ENCODE assay signal across 18 cellular contexts in genomic region chr5:133742370-133743036, GRCh38.
DNase-seq lines count a peak whose midpoint lies in the region; ATAC-seq, FAIRE-seq and TF ChIP-seq lines count a peak whose summit lies in the region.
"Had no signal": no experiment of that assay in that cellular context is flagged by ENCODE, and none has a peak within 500 bp of the region (broad histone marks: within the 10 kb centered on the region; RNA-seq: fewer than 3 reads in every experiment).

No MANE protein-coding gene starts in this region.

- no peak for TF ChIP-seq POLR2A in GM12878 (IDR thresholded peaks at IDR 0.05; ENCODE audit: low read depth, low read length)
- no peak for TF ChIP-seq POLR2A in gastrocnemius medialis (IDR thresholded peaks at IDR 0.05)

- peak overlapping the region; percentile 64 to 72 for H3K4me3 Mint-ChIP-seq in stimulated activated naive B cell treated with anti-CD40 and anti-IgM and Interleukin-4, amounts not matched to agents 10 μg/mL and 1 μg/mL and 100 μg/mL, for 72 hours
- H3K4me3 Mint-ChIP-seq: activated CD8-positive, alpha-beta T cell treated with anti-CD3 and anti-CD28 coated beads, Interleukin-2, amount 10 ng/mL, durations not matched to agents 7 days and 5 days; CD4-positive, alpha-beta T cell had no signal

- POLR2A ChIA-PET in GM12878 (lab: Charles Lee): interaction anchor here (1.0 kb wide), 1 partner anchor 127 kb away, joined by 3 read pairs; no protein-coding TSS in a partner anchor

- H2AFZ ChIP-seq in GM12878 (ENCODE audit: control insufficient read depth, low read depth, low read length): no peak overlapping the region

- peak; percentile 68 for FAIRE-seq in GM12878 (lab: Jason Lieb, UNC)
- FAIRE-seq: endometrium, frontal cortex had no signal

- H3K9me3 ChIP-seq in GM12878 (replicated peaks; ENCODE audit: control insufficient read depth, insufficient read depth, low read length): no peaks in the 10 kb centered on the region; the same call in 2 of the 3 replicates
- no peaks in the 10 kb centered on the region for H3K9me3 ChIP-seq in gastrocnemius medialis
- H3K9me3 ChIP-seq: thoracic aorta had no signal

- H3K4me1 ChIP-seq in GM12878 (ENCODE audit: control insufficient read depth, insufficient read depth, low read length): peaks cover 4% of the 10 kb centered on the region
- H3K4me1 ChIP-seq in gastrocnemius medialis: peaks cover 0 to 9% of the 10 kb centered on the region in 2 donors

- peak; percentile 68 to 69; a peak in 3 of 4 replicates for TF ChIP-seq EP300 in GM12878 (IDR thresholded peaks at IDR 0.05; ENCODE audit: borderline replicate concordance in 1 of 2, control insufficient read depth in 1 of 2, low read depth in 2 of 2, low read length in 2 of 2)

- WGBS in GM12878 (ENCODE audit: insufficient coverage, insufficient replicate concordance, low lambda C conversion rate, missing lambda C conversion rate): 9% methylated on average over 12 of the region's 12 CpGs

- no peak overlapping the region for H3K9ac ChIP-seq in GM12878 (ENCODE audit: control insufficient read depth, insufficient read depth, low read length)

- H3K79me2 ChIP-seq in GM12878 (ENCODE audit: control insufficient read depth, insufficient read depth, low read length): no peaks in the 10 kb centered on the region

- peak; percentile 63 for ATAC-seq in HG03025 (IDR thresholded peaks at IDR 0.05; ENCODE audit: low FRiP score, unreplicated experiment)
- peak; percentile 88 for ATAC-seq in GM12878
- ATAC-seq in stimulated activated naive B cell treated with anti-CD40 and anti-IgM and Interleukin-4, amounts not matched to agents 10 μg/mL and 1 μg/mL and 100 μg/mL, for 72 hours (replicated peaks): peak; percentile 85 to 87
- no peak for ATAC-seq in gastrocnemius medialis
- ATAC-seq: activated CD8-positive, alpha-beta T cell treated with anti-CD3 and anti-CD28 coated beads, Interleukin-2, amount 10 ng/mL, durations not matched to agents 7 days and 5 days; right cardiac atrium had no signal

- H3K27me3 ChIP-seq in GM12878 (replicated peaks in 1 of 2; ENCODE audit: control insufficient read depth in 2 of 2, insufficient read depth in 2 of 2, low read length in 1 of 2) (no peaks in the 10 kb centered on the region), gastrocnemius medialis (no peaks in the 10 kb centered on the region)

- H4K20me1 ChIP-seq in GM12878 (ENCODE audit: control insufficient read depth, insufficient read depth): no peaks in the 10 kb centered on the region

- no peaks in the 10 kb centered on the region for H3K36me3 Mint-ChIP-seq in stimulated activated naive B cell treated with anti-CD40 and anti-IgM and Interleukin-4, amounts not matched to agents 10 μg/mL and 1 μg/mL and 100 μg/mL, for 72 hours

- no peak for TF ChIP-seq RAD21 in GM12878 (IDR thresholded peaks at IDR 0.05; ENCODE audit: insufficient read depth, low read depth, low read length)

- SMC1A ChIA-PET in GM12878 (lab: Charles Lee; ENCODE audit: uncharacterized antibody, unreplicated experiment): interaction anchor here (0.6 to 4.0 kb wide), 11 partner anchors 12 to 638 kb away, joined by 3 to 38 read pairs (median 3); no protein-coding TSS in a partner anchor

- H3K27me3 Mint-ChIP-seq in stimulated activated naive B cell treated with anti-CD40 and anti-IgM and Interleukin-4, amounts not matched to agents 10 μg/mL and 1 μg/mL and 100 μg/mL, for 72 hours: no peaks in the 10 kb centered on the region

- CTCF ChIA-PET in GM12878 (lab: Yijun Ruan, JAX): interaction anchor here (0.7 to 5.8 kb wide), 8 partner anchors 13 to 202 kb away, joined by 3 to 42 read pairs (median 4); no protein-coding TSS in a partner anchor

- no peaks in the 10 kb centered on the region for H3K36me3 ChIP-seq in GM12878 (ENCODE audit: control insufficient read depth in 2 of 2, insufficient read depth in 2 of 2, low read length in 1 of 2)
- no peaks in the 10 kb centered on the region for H3K36me3 ChIP-seq in gastrocnemius medialis
- H3K36me3 ChIP-seq: thoracic aorta had no signal

- in situ Hi-C loops in GM12878 (cut with MboI) (no loop called here), gastrocnemius medialis (cut with MboI; ENCODE audit: low sequenced_read_pairs in 4 of 4) (no loop called here)

- H3K4me3 ChIP-seq in GM12878 (no peak overlapping the region), gastrocnemius medialis (no peak overlapping the region)
- H3K4me3 ChIP-seq: thoracic aorta had no signal

- intact Hi-C loops in GM12878 (cut with micrococcal nuclease; ENCODE audit: unreplicated experiment) (no loop called here), gastrocnemius medialis (cut with DNase I; ENCODE audit: low total_unique reads) (no loop called here)

- H3K4me1 Mint-ChIP-seq in stimulated activated naive B cell treated with anti-CD40 and anti-IgM and Interleukin-4, amounts not matched to agents 10 μg/mL and 1 μg/mL and 100 μg/mL, for 72 hours: peaks cover 27 to 42% of the 10 kb centered on the region in 2 donors

- H3K27ac Mint-ChIP-seq in stimulated activated naive B cell treated with anti-CD40 and anti-IgM and Interleukin-4, amounts not matched to agents 10 μg/mL and 1 μg/mL and 100 μg/mL, for 72 hours: peak overlapping the region; percentile 97
- H3K27ac Mint-ChIP-seq: activated CD8-positive, alpha-beta T cell treated with anti-CD3 and anti-CD28 coated beads, Interleukin-2, amount 10 ng/mL, durations not matched to agents 7 days and 5 days; CD4-positive, alpha-beta T cell had no signal

- no peak overlapping the region for H3K4me2 ChIP-seq in GM12878 (ENCODE audit: control insufficient read depth, insufficient read depth)

- peak; percentile 17 for DNase-seq in activated CD8-positive, alpha-beta memory T cell treated with anti-CD3 and anti-CD28 coated beads for 24 hours
- DNase-seq in activated CD8-positive, alpha-beta memory T cell treated with anti-CD3 and anti-CD28 coated beads, Interleukin-2, amount 50 U/mL, for 4 hours: no peak
- DNase-seq in GM12878 (ENCODE audit: low read depth, low spot score) (peak; percentile 28), gastrocnemius medialis (no peak), iPS-NIHi11 (ENCODE audit: low spot score) (no peak), T-helper 2 cell (no peak)
- DNase-seq in stimulated activated naive B cell treated with anti-CD40 and anti-IgM and Interleukin-4, amounts not matched to agents 10 μg/mL and 1 μg/mL and 100 μg/mL, for 72 hours: peak; percentile 69
- DNase-seq: activated CD8-positive, alpha-beta T cell treated with anti-CD3 and anti-CD28 coated beads, Interleukin-2, amount 10 ng/mL, durations not matched to agents 7 days and 5 days; NCI-H2029; NCI-H524 treated with DMSO at 0.1 percent for 48 hours; right cardiac atrium; stimulated activated CD4-positive, alpha-beta T cell treated with anti-CD3 and anti-CD28 coated beads, Interleukin-2, amount 100 ng/mL, for 24 hours had no signal

- no peaks in the 10 kb centered on the region for H3K9me3 Mint-ChIP-seq in stimulated activated naive B cell treated with anti-CD40 and anti-IgM and Interleukin-4, amounts not matched to agents 10 μg/mL and 1 μg/mL and 100 μg/mL, for 72 hours
- H3K9me3 Mint-ChIP-seq: CD4-positive, alpha-beta T cell had no signal

- H3K27ac ChIP-seq in GM12878 (ENCODE audit: control insufficient read depth, insufficient read depth) (no peak overlapping the region), gastrocnemius medialis (no peak overlapping the region)
- H3K27ac ChIP-seq: 22Rv1, thoracic aorta had no signal

- BruUV-seq in GM12878 (replicated peaks; lab: Mats Ljungman, UMichigan): no TSS peak

- RAD21 ChIA-PET in GM12878 (lab: Charles Lee; ENCODE audit: unreplicated experiment): interaction anchor here (0.9 to 3.0 kb wide), 6 partner anchors 11 to 254 kb away, joined by 3 to 11 read pairs (median 5); no protein-coding TSS in a partner anchor

- no peak for TF ChIP-seq CTCF in GM12878 (IDR thresholded peaks at IDR 0.05 in 2 of 3, conservative IDR thresholded peaks at IDR 0.05 in 1 of 3; ENCODE audit: control insufficient read depth in 2 of 3, extremely low read depth in 1 of 3, insufficient read depth in 1 of 3, low read depth in 3 of 3, low read length in 3 of 3)
- no peak for TF ChIP-seq CTCF in gastrocnemius medialis (IDR thresholded peaks at IDR 0.05 in 4 of 5, conservative IDR thresholded peaks at IDR 0.05 in 1 of 5)

TF ChIP-seq in GM12878, 131 proteins besides CTCF, POLR2A, EP300 and RAD21 (continues in another document):
- TF ChIP-seq DPF2 (IDR thresholded peaks at IDR 0.05): peak; percentile 90
- no peak for TF ChIP-seq ZNF207 (IDR thresholded peaks at IDR 0.05; ENCODE audit: borderline replicate concordance)
- TF ChIP-seq SREBF1 (IDR thresholded peaks at IDR 0.05; ENCODE audit: low read length): no peak
- no peak for TF ChIP-seq SMC3 (IDR thresholded peaks at IDR 0.05; ENCODE audit: borderline replicate concordance, low read length)
- no peak for TF ChIP-seq SUPT20H (IDR thresholded peaks at IDR 0.05; ENCODE audit: borderline replicate concordance, control insufficient read depth, low read depth, low read length)
- TF ChIP-seq ZNF217 (IDR thresholded peaks at IDR 0.05): 0 out of 2 replicates have a peak, but pooled peaks have one; percentile 36
- no peak for TF ChIP-seq BHLHE40 (IDR thresholded peaks at IDR 0.05; ENCODE audit: borderline replicate concordance in 1 of 2, low read depth in 2 of 2, low read length in 1 of 2)
- no peak for TF ChIP-seq PRDM15 (CRISPR knock-in tag; IDR thresholded peaks at IDR 0.05)

Comparison
In these comparisons a context has a peak if more than half of its experiments do, and no peak if none do; other contexts are left out.
1. DNase-seq: peak in activated CD8-positive, alpha-beta memory T cell treated with anti-CD3 and anti-CD28 coated beads for 24 hours (single experiment), GM12878 (single experiment) and stimulated activated naive B cell treated with anti-CD40 and anti-IgM and Interleukin-4, amounts not matched to agents 10 μg/mL and 1 μg/mL and 100 μg/mL, for 72 hours (single experiment); none in activated CD8-positive, alpha-beta memory T cell treated with anti-CD3 and anti-CD28 coated beads, Interleukin-2, amount 50 U/mL, for 4 hours (single experiment), gastrocnemius medialis (0 of 2), iPS-NIHi11 (single experiment) and T-helper 2 cell (0 of 5).
2. ATAC-seq: peak in HG03025 (single experiment), GM12878 (single experiment) and stimulated activated naive B cell treated with anti-CD40 and anti-IgM and Interleukin-4, amounts not matched to agents 10 μg/mL and 1 μg/mL and 100 μg/mL, for 72 hours (2 of 2); none in gastrocnemius medialis (0 of 2).